In genomic region chr17:68035131-68035522, GRCh38 we compare ENCODE assay signal across 8 cellular contexts. TPM values are rescaled to one million over a fixed set of nuclear protein-coding genes. Genes with fewer than 3 reads are reported as not detected.
DNase-seq lines count a peak whose midpoint lies in the region; ATAC-seq and TF ChIP-seq lines count a peak whose summit lies in the region.

No MANE protein-coding gene starts in this region.

- no peak for TF ChIP-seq POLR2A in gastroesophageal sphincter (IDR thresholded peaks at IDR 0.05)

- no peak overlapping the region for H4K8ac ChIP-seq in mesendoderm (ENCODE audit: low read depth, low read length)

- H3K4me3 Mint-ChIP-seq in activated T-cell treated with anti-CD3 and anti-CD28 coated beads, Interleukin-2, amount 50 U/mL, for 24 hours: peak overlapping the region; percentile 96

- H3F3A ChIP-seq in PC-3 (ENCODE audit: low read length, unreplicated experiment): no peaks in the 10 kb centered on the region

- no peaks in the 10 kb centered on the region for H3K9me3 Mint-ChIP-seq in activated T-cell treated with anti-CD3 and anti-CD28 coated beads, Interleukin-2, amount 50 U/mL, for 24 hours

- H3K27me3 ChIP-seq in PC-3 (ENCODE audit: low read length) (no peaks in the 10 kb centered on the region), gastroesophageal sphincter (no peaks in the 10 kb centered on the region), mesendoderm (ENCODE audit: insufficient read depth, low read length, poor library complexity) (no peaks in the 10 kb centered on the region)

- H4K20me1 ChIP-seq in PC-3 (ENCODE audit: low read length): peaks cover 34% of the 10 kb centered on the region

- H2BK120ac ChIP-seq in mesendoderm (ENCODE audit: low read depth, low read length): no peak overlapping the region

- POLR2A ChIA-PET in PC-3 (lab: Charles Lee; ENCODE audit: unreplicated experiment): interaction anchor here (0.6 to 0.7 kb wide), 4 partner anchors 15 to 879 kb away, joined by 4 to 11 read pairs (median 6); no protein-coding TSS in a partner anchor

- no peaks in the 10 kb centered on the region for H3K27me3 Mint-ChIP-seq in activated T-cell treated with anti-CD3 and anti-CD28 coated beads, Interleukin-2, amount 50 U/mL, for 24 hours

- H3K9me2 ChIP-seq in PC-3 (replicated peaks; ENCODE audit: low read length): no peaks in the 10 kb centered on the region

- ATAC-seq in GM19463 (IDR thresholded peaks at IDR 0.05; ENCODE audit: unreplicated experiment) (peak; percentile 90), HG03558 (IDR thresholded peaks at IDR 0.05; ENCODE audit: extremely low read depth, unreplicated experiment) (peak; percentile 84), PC-3 (peak; percentile 96), gastroesophageal sphincter (peak; percentile 92), sciatic nerve (peak; percentile 97)

- peaks cover 20% of the 10 kb centered on the region for H3K4me1 Mint-ChIP-seq in activated T-cell treated with anti-CD3 and anti-CD28 coated beads, Interleukin-2, amount 50 U/mL, for 24 hours (ENCODE audit: low read depth)

- peak overlapping the region; percentile 38 for H2AFZ ChIP-seq in PC-3 (ENCODE audit: low read length)

- H3K23ac ChIP-seq in mesendoderm (ENCODE audit: low read length): no peak overlapping the region

- CTCF ChIA-PET in PC-3 (lab: Charles Lee): interaction anchor here (0.6 kb wide), 1 partner anchor 211 kb away, joined by 4 read pairs; no protein-coding TSS in a partner anchor

- H3K4me2 ChIP-seq in PC-3 (ENCODE audit: low read length): peak overlapping the region; percentile 71
- H3K4me2 ChIP-seq in mesendoderm (ENCODE audit: low read length): no peak overlapping the region

- no peaks in the 10 kb centered on the region for H3K9me3 ChIP-seq in PC-3 (ENCODE audit: low read length)
- no peaks in the 10 kb centered on the region for H3K9me3 ChIP-seq in gastroesophageal sphincter

- H3K36me3 ChIP-seq in PC-3 (ENCODE audit: low read depth, low read length): peaks cover 36% of the 10 kb centered on the region
- H3K36me3 ChIP-seq in gastroesophageal sphincter: peaks cover 0 to 27% of the 10 kb centered on the region in 2 donors
- H3K36me3 ChIP-seq in mesendoderm (ENCODE audit: control insufficient read depth, insufficient read depth, low read length): peaks cover 3% of the 10 kb centered on the region

- H3K79me1 ChIP-seq in mesendoderm (ENCODE audit: low read length): peaks cover under 1% of the 10 kb centered on the region

- intact Hi-C loops in PC-3 (cut with micrococcal nuclease) (loop anchor here (1.0 to 5.0 kb wide), 4 partner anchors 15 to 422 kb away; partner anchors contain the start of gene WIPI1), sciatic nerve (cut with DNase I) (no loop called here)

- H3K18ac ChIP-seq in mesendoderm (ENCODE audit: low read length): no peak overlapping the region

- H3K4me1 ChIP-seq in PC-3 (ENCODE audit: insufficient read depth, low read length) (peaks cover 24% of the 10 kb centered on the region), gastroesophageal sphincter (peaks cover 0 to 13% (median 0%) of the 10 kb centered on the region in 3 donors), mesendoderm (ENCODE audit: control insufficient read depth, low read depth, low read length) (no peaks in the 10 kb centered on the region)

- no peak overlapping the region for H2BK5ac ChIP-seq in mesendoderm (ENCODE audit: low read length)

- no peak overlapping the region for H3K56ac ChIP-seq in mesendoderm (ENCODE audit: low read length)

- H4K5ac ChIP-seq in mesendoderm (ENCODE audit: low read length): no peak overlapping the region

- WGBS in gastroesophageal sphincter (ENCODE audit: low coverage in 1 of 2), 2 donors: 1 to 3% methylated on average over 4 to 17 of the region's 27 CpGs
- WGBS in mesendoderm (ENCODE audit: extremely low coverage, insufficient coverage, low lambda C conversion rate): no CpG with 5 or more reads among the region's 27 CpGs

- H3K9ac ChIP-seq in PC-3 (ENCODE audit: low read length): peak overlapping the region; percentile 42; the same call in 1 of the 2 replicates
- no peak overlapping the region for H3K9ac ChIP-seq in mesendoderm (ENCODE audit: low read length)

- H3K79me2 ChIP-seq in PC-3 (ENCODE audit: low read length): peaks cover 45% of the 10 kb centered on the region
- peaks cover 30% of the 10 kb centered on the region for H3K79me2 ChIP-seq in mesendoderm (ENCODE audit: control insufficient read depth, insufficient read depth, low read length)

- DNase-seq in AML-193 (lab: John Stamatoyannopoulos, UW) (peak; percentile 98 to 99), PC-3 (no peak), sciatic nerve (ENCODE audit: low spot score) (peak; percentile 95), mesendoderm (no peak)
- DNase-seq in activated T-cell treated with anti-CD3 and anti-CD28 coated beads, Interleukin-2, amount 50 U/mL, for 24 hours: peak; percentile 89

- TF ChIP-seq EP300 in gastroesophageal sphincter (IDR thresholded peaks at IDR 0.05): no peak

- H3K27ac ChIP-seq in PC-3 (ENCODE audit: low read length) (no peak overlapping the region), gastroesophageal sphincter (peak overlapping the region in 1 of 4 donors; percentile 40), mesendoderm (ENCODE audit: low read depth, low read length) (no peak overlapping the region)

- no peak overlapping the region for H2BK15ac ChIP-seq in mesendoderm (replicated peaks; ENCODE audit: low read depth)

- no TSS peak for BruUV-seq in PC-3 (replicated peaks; lab: Mats Ljungman, UMichigan)

- H3K36me3 Mint-ChIP-seq in activated T-cell treated with anti-CD3 and anti-CD28 coated beads, Interleukin-2, amount 50 U/mL, for 24 hours (ENCODE audit: low read depth): peaks cover 44% of the 10 kb centered on the region

- H2AK5ac ChIP-seq in mesendoderm (ENCODE audit: low read length): no peak overlapping the region

- H3K27ac Mint-ChIP-seq in activated T-cell treated with anti-CD3 and anti-CD28 coated beads, Interleukin-2, amount 50 U/mL, for 24 hours: peak overlapping the region; percentile 98

- H3K4me3 ChIP-seq in PC-3 (ENCODE audit: low read length) (peak overlapping the region; percentile 45), gastroesophageal sphincter (peak overlapping the region in 1 of 2 donors; percentile 92), mesendoderm (ENCODE audit: low read length) (no peak overlapping the region)

- no peak overlapping the region for H3K4ac ChIP-seq in mesendoderm (ENCODE audit: low read depth, low read length)

- TF ChIP-seq CTCF in PC-3 (conservative IDR thresholded peaks at IDR 0.05; ENCODE audit: low read depth, low read length) (no peak), gastroesophageal sphincter (IDR thresholded peaks at IDR 0.05) (no peak)

RNA-seq across cellular contexts. Expression of gene KPNA2, which starts 0.4 kb away (rescaled TPM):
- total RNA-seq in PC-3 (2014; rRNA removed) (223 and 288 TPM in 2 replicates), gastroesophageal sphincter (10 to 100 TPM; 15.7 to 34.7 (median 21.0) TPM), sciatic nerve (15.0 TPM)
- 327 TPM for polyA plus RNA-seq in mesendoderm (2013, experiment 1 of 2)
- polyA plus RNA-seq in mesendoderm (2013, experiment 2 of 2): 325 TPM

RNA-seq across cellular contexts. Expression of gene C17orf58, which starts 38.9 kb away (rescaled TPM):
- total RNA-seq in PC-3 (2014; rRNA removed) (13.2 and 25.3 TPM in 2 replicates), gastroesophageal sphincter (10 to 100 TPM in 1 of 4 donors, 1 to 10 TPM in 3; 5.3 to 17.8 (median 7.3) TPM), sciatic nerve (6.2 TPM)
- 31.3 TPM for polyA plus RNA-seq in mesendoderm (2013, experiment 1 of 2)
- 31.8 TPM for polyA plus RNA-seq in mesendoderm (2013, experiment 2 of 2)

Comparison
In these comparisons a context has a peak if more than half of its experiments do, and no peak if none do; other contexts are left out.
1. DNase-seq: peak in AML-193 (2 of 2), activated T-cell treated with anti-CD3 and anti-CD28 coated beads, Interleukin-2, amount 50 U/mL, for 24 hours (single experiment) and sciatic nerve (single experiment); none in PC-3 (single experiment) and mesendoderm (single experiment).
2. Peak in every context shown above with its lines, with median percentiles within 50 percentile points of each other: ATAC-seq.